In the genomic region with DNA sequence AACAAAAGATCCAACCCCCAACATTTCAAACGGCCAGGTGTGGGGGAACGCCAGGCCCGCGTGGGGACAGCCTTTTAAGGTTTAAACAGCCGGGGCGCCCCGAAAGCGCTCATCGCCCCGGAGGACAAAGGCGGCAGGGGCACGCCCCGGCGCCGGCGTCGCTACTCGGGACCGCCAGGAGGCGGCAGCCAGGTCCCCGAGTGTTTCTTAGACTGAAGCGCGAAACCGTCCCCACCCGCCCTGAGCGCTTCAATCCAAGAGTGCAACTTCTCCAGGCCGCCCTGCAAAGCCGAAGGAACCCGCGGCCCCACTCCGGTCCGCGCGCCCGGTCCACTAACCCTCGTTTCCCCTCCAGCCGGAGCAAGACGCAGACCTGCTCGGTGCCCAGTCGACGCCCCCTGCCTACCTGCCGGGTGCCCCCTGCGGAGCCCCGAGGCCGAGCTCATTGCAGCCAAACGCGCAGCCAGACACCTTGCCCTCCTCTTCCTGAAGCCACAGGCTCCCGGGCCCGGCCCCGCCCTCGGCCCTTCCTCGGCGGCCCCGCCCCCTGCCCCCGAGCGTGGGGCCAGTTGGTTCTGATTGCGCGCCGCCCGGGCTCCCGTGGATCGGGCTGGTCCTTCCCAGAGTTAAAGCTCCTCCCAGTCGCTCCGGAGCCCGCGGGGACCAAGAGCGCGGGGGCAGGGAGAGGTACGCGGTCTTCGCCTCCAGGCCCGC, we compare ENCODE assay signal across 1 cellular context.
TF ChIP-seq lines count a peak whose summit lies in the region.

A gene (minus strand): TSS at position 496 of the 714 bp plus-strand sequence. CDS start 50 bp downstream, at position 446.

TF ChIP-seq in WTC11, 78 proteins besides CTCF, POLR2A, EP300 and RAD21 (continued from another document):
- TF ChIP-seq, protein P1, sequence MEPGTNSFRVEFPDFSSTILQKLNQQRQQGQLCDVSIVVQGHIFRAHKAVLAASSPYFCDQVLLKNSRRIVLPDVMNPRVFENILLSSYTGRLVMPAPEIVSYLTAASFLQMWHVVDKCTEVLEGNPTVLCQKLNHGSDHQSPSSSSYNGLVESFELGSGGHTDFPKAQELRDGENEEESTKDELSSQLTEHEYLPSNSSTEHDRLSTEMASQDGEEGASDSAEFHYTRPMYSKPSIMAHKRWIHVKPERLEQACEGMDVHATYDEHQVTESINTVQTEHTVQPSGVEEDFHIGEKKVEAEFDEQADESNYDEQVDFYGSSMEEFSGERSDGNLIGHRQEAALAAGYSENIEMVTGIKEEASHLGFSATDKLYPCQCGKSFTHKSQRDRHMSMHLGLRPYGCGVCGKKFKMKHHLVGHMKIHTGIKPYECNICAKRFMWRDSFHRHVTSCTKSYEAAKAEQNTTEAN (CRISPR knock-in tag; IDR thresholded peaks at IDR 0.05): 0 out of 2 replicates have a peak, but pooled peaks have one; percentile 6
- TF ChIP-seq TCF7 (CRISPR knock-in tag; IDR thresholded peaks at IDR 0.05; ENCODE audit: low read depth): no peak
- TF ChIP-seq NFATC4 (CRISPR knock-in tag; IDR thresholded peaks at IDR 0.05): 0 out of 2 replicates have a peak, but pooled peaks have one; percentile 46
- 0 out of 2 replicates have a peak, but pooled peaks have one; percentile 24 for TF ChIP-seq ZNF219 (CRISPR knock-in tag; IDR thresholded peaks at IDR 0.05; ENCODE audit: borderline replicate concordance)
- TF ChIP-seq, protein P2, sequence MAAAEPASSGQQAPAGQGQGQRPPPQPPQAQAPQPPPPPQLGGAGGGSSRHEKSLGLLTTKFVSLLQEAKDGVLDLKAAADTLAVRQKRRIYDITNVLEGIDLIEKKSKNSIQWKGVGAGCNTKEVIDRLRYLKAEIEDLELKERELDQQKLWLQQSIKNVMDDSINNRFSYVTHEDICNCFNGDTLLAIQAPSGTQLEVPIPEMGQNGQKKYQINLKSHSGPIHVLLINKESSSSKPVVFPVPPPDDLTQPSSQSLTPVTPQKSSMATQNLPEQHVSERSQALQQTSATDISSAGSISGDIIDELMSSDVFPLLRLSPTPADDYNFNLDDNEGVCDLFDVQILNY (CRISPR knock-in tag; IDR thresholded peaks at IDR 0.05): peak; percentile 82
- TF ChIP-seq ETV6 (CRISPR knock-in tag; IDR thresholded peaks at IDR 0.05): peak; percentile 27; the same call in 1 of the 2 replicates
- TF ChIP-seq, protein P3, sequence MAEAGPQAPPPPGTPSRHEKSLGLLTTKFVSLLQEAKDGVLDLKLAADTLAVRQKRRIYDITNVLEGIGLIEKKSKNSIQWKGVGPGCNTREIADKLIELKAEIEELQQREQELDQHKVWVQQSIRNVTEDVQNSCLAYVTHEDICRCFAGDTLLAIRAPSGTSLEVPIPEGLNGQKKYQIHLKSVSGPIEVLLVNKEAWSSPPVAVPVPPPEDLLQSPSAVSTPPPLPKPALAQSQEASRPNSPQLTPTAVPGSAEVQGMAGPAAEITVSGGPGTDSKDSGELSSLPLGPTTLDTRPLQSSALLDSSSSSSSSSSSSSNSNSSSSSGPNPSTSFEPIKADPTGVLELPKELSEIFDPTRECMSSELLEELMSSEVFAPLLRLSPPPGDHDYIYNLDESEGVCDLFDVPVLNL (CRISPR knock-in tag; IDR thresholded peaks at IDR 0.05; ENCODE audit: borderline replicate concordance, low read depth): 0 out of 2 replicates have a peak, but pooled peaks have one; percentile 41
- TF ChIP-seq, protein P4, sequence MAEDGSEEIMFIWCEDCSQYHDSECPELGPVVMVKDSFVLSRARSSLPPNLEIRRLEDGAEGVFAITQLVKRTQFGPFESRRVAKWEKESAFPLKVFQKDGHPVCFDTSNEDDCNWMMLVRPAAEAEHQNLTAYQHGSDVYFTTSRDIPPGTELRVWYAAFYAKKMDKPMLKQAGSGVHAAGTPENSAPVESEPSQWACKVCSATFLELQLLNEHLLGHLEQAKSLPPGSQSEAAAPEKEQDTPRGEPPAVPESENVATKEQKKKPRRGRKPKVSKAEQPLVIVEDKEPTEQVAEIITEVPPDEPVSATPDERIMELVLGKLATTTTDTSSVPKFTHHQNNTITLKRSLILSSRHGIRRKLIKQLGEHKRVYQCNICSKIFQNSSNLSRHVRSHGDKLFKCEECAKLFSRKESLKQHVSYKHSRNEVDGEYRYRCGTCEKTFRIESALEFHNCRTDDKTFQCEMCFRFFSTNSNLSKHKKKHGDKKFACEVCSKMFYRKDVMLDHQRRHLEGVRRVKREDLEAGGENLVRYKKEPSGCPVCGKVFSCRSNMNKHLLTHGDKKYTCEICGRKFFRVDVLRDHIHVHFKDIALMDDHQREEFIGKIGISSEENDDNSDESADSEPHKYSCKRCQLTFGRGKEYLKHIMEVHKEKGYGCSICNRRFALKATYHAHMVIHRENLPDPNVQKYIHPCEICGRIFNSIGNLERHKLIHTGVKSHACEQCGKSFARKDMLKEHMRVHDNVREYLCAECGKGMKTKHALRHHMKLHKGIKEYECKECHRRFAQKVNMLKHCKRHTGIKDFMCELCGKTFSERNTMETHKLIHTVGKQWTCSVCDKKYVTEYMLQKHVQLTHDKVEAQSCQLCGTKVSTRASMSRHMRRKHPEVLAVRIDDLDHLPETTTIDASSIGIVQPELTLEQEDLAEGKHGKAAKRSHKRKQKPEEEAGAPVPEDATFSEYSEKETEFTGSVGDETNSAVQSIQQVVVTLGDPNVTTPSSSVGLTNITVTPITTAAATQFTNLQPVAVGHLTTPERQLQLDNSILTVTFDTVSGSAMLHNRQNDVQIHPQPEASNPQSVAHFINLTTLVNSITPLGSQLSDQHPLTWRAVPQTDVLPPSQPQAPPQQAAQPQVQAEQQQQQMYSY (CRISPR knock-in tag; IDR thresholded peaks at IDR 0.05): peak; percentile 81
- TF ChIP-seq, protein P5, sequence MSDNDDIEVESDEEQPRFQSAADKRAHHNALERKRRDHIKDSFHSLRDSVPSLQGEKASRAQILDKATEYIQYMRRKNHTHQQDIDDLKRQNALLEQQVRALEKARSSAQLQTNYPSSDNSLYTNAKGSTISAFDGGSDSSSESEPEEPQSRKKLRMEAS (CRISPR knock-in tag; IDR thresholded peaks at IDR 0.05): no peak
- TF ChIP-seq, protein P6, sequence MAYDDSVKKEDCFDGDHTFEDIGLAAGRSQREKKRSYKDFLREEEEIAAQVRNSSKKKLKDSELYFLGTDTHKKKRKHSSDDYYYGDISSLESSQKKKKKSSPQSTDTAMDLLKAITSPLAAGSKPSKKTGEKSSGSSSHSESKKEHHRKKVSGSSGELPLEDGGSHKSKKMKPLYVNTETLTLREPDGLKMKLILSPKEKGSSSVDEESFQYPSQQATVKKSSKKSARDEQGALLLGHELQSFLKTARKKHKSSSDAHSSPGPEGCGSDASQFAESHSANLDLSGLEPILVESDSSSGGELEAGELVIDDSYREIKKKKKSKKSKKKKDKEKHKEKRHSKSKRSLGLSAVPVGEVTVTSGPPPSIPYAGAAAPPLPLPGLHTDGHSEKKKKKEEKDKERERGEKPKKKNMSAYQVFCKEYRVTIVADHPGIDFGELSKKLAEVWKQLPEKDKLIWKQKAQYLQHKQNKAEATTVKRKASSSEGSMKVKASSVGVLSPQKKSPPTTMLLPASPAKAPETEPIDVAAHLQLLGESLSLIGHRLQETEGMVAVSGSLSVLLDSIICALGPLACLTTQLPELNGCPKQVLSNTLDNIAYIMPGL (CRISPR knock-in tag; IDR thresholded peaks at IDR 0.05): peak; percentile 68; the same call in 1 of the 2 replicates
TF ChIP-seq in WTC11: peak in this region for 16.
